1 cellular context compared by ENCODE assay signal in the genomic region with DNA sequence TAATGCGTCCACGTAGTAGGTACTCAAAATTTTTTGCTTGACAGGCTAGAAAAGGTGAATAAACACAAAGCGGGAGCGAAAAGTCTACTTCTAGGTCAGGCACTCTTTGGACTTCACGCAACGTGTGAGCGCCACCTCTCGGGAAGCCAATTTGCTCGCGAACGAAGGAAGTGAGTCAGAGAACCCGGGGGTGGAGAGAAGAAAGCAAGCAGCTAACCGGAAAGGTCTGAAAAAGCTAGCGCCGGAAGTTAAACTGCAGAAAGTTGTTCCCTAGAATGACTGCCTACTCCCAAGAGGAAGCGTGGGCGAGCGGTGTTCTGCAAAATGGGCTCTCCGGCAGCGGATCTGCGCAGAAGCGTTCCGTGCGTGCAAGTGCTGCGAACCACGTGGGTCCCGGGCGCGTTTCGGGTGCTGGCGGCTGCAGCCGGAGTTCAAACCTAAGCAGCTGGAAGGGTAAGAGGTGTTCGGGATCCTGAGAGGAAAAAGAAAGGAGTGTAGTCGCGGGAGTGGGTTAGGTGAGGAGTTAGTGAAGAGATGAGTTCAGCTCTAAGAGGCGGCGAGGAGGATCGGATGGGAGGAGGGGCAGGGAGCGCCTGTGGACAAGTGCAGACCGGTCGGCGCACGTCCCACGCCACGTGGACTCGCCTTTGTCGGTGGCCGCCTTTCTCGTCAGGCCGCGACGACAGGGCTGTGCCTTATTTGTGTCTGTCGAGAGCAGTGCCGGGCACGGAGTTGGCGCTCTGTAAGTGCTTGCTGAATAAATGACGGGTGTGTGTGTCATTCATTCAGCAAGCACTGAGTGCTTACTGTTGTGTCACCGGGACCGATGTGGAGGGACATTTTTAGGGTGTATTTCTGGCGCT.
TF ChIP-seq lines count a peak whose summit lies in the region.

Gene NME1, plus strand, starts transcription at position 350 of the 863 bp plus-strand sequence. CDS start 2,096 bp downstream, outside the sequence.

TF ChIP-seq in K562, 482 proteins besides CTCF, POLR2A, EP300 and RAD21 (continued from another document and continues in another):
- TF ChIP-seq ARID4B (CRISPR knock-in tag; IDR thresholded peaks at IDR 0.05) (peak; percentile 100), NEUROD1 (IDR thresholded peaks at IDR 0.05; ENCODE audit: borderline replicate concordance, low read depth, low read length, partially characterized antibody) (peak; percentile 98), KLF10 (CRISPR knock-in tag; IDR thresholded peaks at IDR 0.05) (no peak), HDAC8 (tag; IDR thresholded peaks at IDR 0.05) (peak; percentile 32; the same call in 1 of the 2 replicates), JUN (IDR thresholded peaks at IDR 0.05; ENCODE audit: borderline replicate concordance, low read depth, low read length) (peak; percentile 89; the same call in 1 of the 2 replicates), JUN (CRISPR knock-in tag; IDR thresholded peaks at IDR 0.05; ENCODE audit: borderline replicate concordance) (0 out of 2 replicates have a peak, but pooled peaks have one; percentile 49), FOXK2 (conservative IDR thresholded peaks at IDR 0.05 in 1 of 2, IDR thresholded peaks at IDR 0.05 in 1 of 2; ENCODE audit: low read depth in 2 of 2) (peak; percentile 94), ESRRA (IDR thresholded peaks at IDR 0.05; ENCODE audit: borderline replicate concordance, low read depth) (peak; percentile 79), DLX4 (CRISPR knock-in tag; IDR thresholded peaks at IDR 0.05) (no peak), TAL1 (IDR thresholded peaks at IDR 0.05) (peak; percentile 32), CHD4 (IDR thresholded peaks at IDR 0.05; ENCODE audit: insufficient read depth, insufficient replicate concordance, low read depth, low read length, poor library complexity, severe bottlenecking) (no peak), CBFA2T3 (IDR thresholded peaks at IDR 0.05) (no peak; the same call in 1 of the 2 replicates), HDAC1 (IDR thresholded peaks at IDR 0.05) (peak; percentile 97 to 100), ZNF77 (CRISPR knock-in tag; IDR thresholded peaks at IDR 0.05) (no peak), ELF2 (CRISPR knock-in tag; IDR thresholded peaks at IDR 0.05) (peak; percentile 71; the same call in 1 of the 2 replicates), BCL6 (CRISPR knock-in tag; IDR thresholded peaks at IDR 0.05) (no peak), IRF2 (CRISPR knock-in tag; IDR thresholded peaks at IDR 0.05) (no peak), ZNF551 (CRISPR knock-in tag; IDR thresholded peaks at IDR 0.05) (no peak), XRCC3 (IDR thresholded peaks at IDR 0.05) (no peak), ETS2 (tag; IDR thresholded peaks at IDR 0.05; ENCODE audit: borderline replicate concordance, poor library complexity, severe bottlenecking) (no peak), ZNF24 (IDR thresholded peaks at IDR 0.05) (peak; percentile 93), HNRNPLL (IDR thresholded peaks at IDR 0.05; ENCODE audit: low read depth, low read length, poor library complexity, severe bottlenecking) (no peak), RBFOX2 (IDR thresholded peaks at IDR 0.05; ENCODE audit: low read depth, low read length) (peak; percentile 95), MCM2 (IDR thresholded peaks at IDR 0.05; ENCODE audit: low read depth) (no peak), MTF1 (CRISPR knock-in tag; IDR thresholded peaks at IDR 0.05; ENCODE audit: borderline replicate concordance) (no peak), NFATC3 (IDR thresholded peaks at IDR 0.05) (peak; percentile 80), ZNF212 (CRISPR knock-in tag; IDR thresholded peaks at IDR 0.05) (no peak), RBM34 (IDR thresholded peaks at IDR 0.05; ENCODE audit: borderline replicate concordance, insufficient read depth, low read length) (no peak), ZNF780A (CRISPR knock-in tag; IDR thresholded peaks at IDR 0.05) (no peak), POLR3A (IDR thresholded peaks at IDR 0.05; ENCODE audit: borderline replicate concordance, extremely low read depth, insufficient read depth, insufficient read length) (no peak), STAT5B (CRISPR knock-in tag; IDR thresholded peaks at IDR 0.05) (no peak), ZNF347 (CRISPR knock-in tag; IDR thresholded peaks at IDR 0.05; ENCODE audit: low read depth) (no peak), ZNF232 (CRISPR knock-in tag; IDR thresholded peaks at IDR 0.05) (peak; percentile 85; the same call in 1 of the 2 replicates), TCF7L2 (IDR thresholded peaks at IDR 0.05; ENCODE audit: low read depth, low read length) (0 out of 2 replicates have a peak, but pooled peaks have one; percentile 34), CBX2 (IDR thresholded peaks at IDR 0.05; ENCODE audit: insufficient read depth, low read length, poor library complexity, severe bottlenecking) (no peak), RNF2 (IDR thresholded peaks at IDR 0.05) (0 out of 2 replicates have a peak, but pooled peaks have one; percentile 84), IFI16 (CRISPR knock-in tag; IDR thresholded peaks at IDR 0.05) (no peak), ZNF586 (CRISPR knock-in tag; conservative IDR thresholded peaks at IDR 0.05) (no peak), BRCA1 (IDR thresholded peaks at IDR 0.05) (no peak), BRCA1 (CRISPR knock-in tag; IDR thresholded peaks at IDR 0.05) (no peak), WHSC1 (IDR thresholded peaks at IDR 0.05; ENCODE audit: low read length) (no peak), RB1 (IDR thresholded peaks at IDR 0.05; ENCODE audit: low read depth) (peak; percentile 88; the same call in 1 of the 2 replicates), FIP1L1 (IDR thresholded peaks at IDR 0.05; ENCODE audit: low read depth, low read length, poor library complexity, severe bottlenecking) (peak; percentile 72), NELFE (IDR thresholded peaks at IDR 0.05; ENCODE audit: insufficient read depth, insufficient read length) (no peak), ZNF140 (CRISPR knock-in tag; IDR thresholded peaks at IDR 0.05) (no peak), HNRNPL (IDR thresholded peaks at IDR 0.05; ENCODE audit: low read depth, low read length) (no peak), ATF1 (CRISPR knock-in tag; IDR thresholded peaks at IDR 0.05) (no peak), ATF1 (tag; IDR thresholded peaks at IDR 0.05) (peak; percentile 93), MEF2A (IDR thresholded peaks at IDR 0.05; ENCODE audit: control insufficient read depth, low read depth, low read length) (peak; percentile 70), RFX1 (IDR thresholded peaks at IDR 0.05) (no peak), ADNP (tag; IDR thresholded peaks at IDR 0.05) (no peak), BRD9 (IDR thresholded peaks at IDR 0.05; ENCODE audit: low read depth, partially characterized antibody) (peak; percentile 95)
- TF ChIP-seq, protein P1, sequence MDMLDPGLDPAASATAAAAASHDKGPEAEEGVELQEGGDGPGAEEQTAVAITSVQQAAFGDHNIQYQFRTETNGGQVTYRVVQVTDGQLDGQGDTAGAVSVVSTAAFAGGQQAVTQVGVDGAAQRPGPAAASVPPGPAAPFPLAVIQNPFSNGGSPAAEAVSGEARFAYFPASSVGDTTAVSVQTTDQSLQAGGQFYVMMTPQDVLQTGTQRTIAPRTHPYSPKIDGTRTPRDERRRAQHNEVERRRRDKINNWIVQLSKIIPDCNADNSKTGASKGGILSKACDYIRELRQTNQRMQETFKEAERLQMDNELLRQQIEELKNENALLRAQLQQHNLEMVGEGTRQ (CRISPR knock-in tag; IDR thresholded peaks at IDR 0.05): peak; percentile 89
- TF ChIP-seq, protein P2, sequence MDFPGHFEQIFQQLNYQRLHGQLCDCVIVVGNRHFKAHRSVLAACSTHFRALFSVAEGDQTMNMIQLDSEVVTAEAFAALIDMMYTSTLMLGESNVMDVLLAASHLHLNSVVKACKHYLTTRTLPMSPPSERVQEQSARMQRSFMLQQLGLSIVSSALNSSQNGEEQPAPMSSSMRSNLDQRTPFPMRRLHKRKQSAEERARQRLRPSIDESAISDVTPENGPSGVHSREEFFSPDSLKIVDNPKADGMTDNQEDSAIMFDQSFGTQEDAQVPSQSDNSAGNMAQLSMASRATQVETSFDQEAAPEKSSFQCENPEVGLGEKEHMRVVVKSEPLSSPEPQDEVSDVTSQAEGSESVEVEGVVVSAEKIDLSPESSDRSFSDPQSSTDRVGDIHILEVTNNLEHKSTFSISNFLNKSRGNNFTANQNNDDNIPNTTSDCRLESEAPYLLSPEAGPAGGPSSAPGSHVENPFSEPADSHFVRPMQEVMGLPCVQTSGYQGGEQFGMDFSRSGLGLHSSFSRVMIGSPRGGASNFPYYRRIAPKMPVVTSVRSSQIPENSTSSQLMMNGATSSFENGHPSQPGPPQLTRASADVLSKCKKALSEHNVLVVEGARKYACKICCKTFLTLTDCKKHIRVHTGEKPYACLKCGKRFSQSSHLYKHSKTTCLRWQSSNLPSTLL (IDR thresholded peaks at IDR 0.05): no peak
- TF ChIP-seq, protein P3, sequence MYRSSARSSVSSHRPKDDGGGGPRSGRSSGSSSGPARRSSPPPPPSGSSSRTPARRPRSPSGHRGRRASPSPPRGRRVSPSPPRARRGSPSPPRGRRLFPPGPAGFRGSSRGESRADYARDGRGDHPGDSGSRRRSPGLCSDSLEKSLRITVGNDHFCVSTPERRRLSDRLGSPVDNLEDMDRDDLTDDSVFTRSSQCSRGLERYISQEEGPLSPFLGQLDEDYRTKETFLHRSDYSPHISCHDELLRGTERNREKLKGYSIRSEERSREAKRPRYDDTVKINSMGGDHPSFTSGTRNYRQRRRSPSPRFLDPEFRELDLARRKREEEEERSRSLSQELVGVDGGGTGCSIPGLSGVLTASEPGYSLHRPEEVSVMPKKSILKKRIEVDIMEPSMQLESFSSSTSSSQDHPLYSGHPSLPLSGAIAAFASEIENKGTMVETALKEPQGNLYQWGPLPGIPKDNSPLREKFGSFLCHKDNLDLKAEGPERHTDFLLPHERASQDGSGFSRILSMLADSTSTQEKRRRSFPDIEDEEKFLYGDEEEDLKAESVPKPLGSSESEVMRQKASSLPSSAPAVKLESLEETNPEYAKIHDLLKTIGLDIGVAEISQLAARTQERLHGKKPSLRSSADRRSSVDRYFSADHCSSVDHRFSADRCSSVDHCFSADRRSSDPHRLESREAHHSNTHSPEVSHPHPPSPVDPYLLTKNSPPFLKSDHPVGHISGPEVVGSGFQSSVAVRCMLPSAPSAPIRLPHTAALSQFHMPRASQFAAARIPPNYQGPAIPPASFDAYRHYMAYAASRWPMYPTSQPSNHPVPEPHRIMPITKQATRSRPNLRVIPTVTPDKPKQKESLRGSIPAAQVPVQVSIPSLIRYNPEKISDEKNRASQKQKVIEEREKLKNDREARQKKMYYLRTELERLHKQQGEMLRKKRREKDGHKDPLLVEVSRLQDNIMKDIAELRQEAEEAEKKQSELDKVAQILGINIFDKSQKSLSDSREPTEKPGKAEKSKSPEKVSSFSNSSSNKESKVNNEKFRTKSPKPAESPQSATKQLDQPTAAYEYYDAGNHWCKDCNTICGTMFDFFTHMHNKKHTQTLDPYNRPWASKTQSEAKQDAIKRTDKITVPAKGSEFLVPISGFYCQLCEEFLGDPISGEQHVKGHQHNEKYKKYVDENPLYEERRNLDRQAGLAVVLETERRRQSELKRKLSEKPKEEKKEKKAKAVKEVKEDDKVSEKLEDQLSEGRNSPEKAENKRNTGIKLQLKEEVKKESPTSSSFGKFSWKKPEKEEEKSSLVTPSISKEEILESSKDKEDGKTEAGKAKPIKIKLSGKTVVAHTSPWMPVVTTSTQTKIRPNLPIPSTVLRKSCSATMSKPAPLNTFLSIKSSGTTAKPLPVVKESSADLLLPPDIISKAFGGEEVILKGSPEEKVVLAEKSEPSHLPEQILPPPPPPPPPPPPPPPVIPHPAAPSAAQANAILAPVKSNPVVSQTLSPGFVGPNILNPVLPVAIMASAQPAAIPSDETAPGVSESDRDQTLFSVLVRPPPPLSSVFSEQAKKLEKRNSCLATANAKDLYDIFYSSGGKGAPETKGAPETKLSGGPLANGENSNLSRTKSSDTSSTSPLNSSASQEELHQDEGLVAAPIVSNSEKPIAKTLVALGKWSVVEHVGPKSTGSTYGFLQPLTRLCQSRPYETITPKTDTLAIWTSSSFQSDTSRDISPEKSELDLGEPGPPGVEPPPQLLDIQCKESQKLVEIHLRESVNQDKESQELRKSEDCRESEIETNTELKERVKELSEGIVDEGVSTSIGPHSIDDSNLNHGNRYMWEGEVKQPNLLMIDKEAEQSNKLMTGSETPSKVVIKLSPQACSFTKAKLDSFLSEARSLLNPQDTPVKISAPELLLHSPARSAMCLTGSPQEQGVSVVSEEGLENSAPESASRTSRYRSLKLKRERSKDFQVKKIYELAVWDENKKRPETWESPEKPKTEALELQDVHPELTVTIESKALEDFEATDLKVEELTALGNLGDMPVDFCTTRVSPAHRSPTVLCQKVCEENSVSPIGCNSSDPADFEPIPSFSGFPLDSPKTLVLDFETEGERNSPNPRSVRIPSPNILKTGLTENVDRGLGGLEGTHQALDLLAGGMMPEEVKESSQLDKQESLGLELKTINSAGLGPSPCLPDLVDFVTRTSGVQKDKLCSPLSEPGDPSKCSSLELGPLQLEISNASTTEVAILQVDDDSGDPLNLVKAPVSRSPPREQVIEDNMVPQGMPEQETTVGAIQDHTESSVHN (IDR thresholded peaks at IDR 0.05; ENCODE audit: borderline replicate concordance in 1 of 2, low read depth in 1 of 2): peak in 1 of 2 experiments; percentile 29; a peak in 1 of 4 replicates
